Comparison of ENCODE assay signal across 5 cellular contexts in genomic region chr15:60183366-60183765, GRCh38.
"Had no signal": no experiment of that assay in that cellular context is flagged by ENCODE, and none has a peak within 500 bp of the region (broad histone marks: within the 10 kb centered on the region; RNA-seq: fewer than 3 reads in every experiment).

No MANE protein-coding gene starts in this region.

- H3K4me3 Mint-ChIP-seq: GM23338, H9 had no signal

- DNase-seq: H9, HCEC 1CT, IMR-90 had no signal

- H3K4me2 ChIP-seq: GM23338 had no signal

- H3K27ac Mint-ChIP-seq: GM23338, H9 had no signal

- H3K4me3 ChIP-seq: GM23338, K562 had no signal

- H3K4me1 Mint-ChIP-seq: GM23338 had no signal
